Comparison of ENCODE assay signal across 1 cellular context in the genomic region with DNA sequence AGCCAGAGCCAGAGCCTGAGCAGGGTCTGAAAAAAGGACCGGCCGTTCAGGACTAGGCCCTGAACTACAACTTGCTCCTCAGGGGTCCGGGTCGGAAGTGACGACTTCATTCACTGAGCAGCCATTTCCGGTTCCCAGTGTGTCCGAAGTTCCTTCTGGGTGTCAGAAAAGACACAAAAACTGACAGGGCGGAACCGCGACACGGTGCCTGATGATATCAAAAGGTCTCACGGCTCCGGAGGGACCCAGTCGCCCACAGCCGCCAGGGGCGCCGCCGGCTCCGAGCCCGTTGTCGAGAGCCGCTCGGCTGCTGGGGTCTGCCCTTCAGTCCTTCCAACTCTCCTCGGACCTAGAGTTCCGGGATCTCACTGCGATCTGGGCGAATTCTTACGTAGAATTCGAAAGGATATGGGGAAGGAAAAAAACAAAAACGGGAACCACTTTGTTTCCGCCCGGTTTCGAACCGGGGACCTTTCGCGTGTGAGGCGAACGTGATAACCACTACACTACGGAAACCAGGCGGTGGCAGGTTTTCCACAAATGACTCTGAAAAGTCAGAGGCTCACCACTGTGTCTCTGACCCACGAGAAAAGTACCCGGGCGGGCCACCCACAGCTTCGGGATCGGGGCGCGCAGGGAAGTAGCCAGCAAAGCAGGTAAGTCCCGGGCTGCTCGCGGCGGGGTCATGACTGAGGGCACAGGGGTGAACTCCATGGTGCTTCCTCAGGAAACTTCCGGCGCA.
TF ChIP-seq lines count a peak whose summit lies in the region.

No MANE protein-coding gene starts in this region.

TF ChIP-seq in K562, 482 proteins besides CTCF, POLR2A, EP300 and RAD21 (continued from another document):
- TF ChIP-seq SRF (CRISPR knock-in tag; IDR thresholded peaks at IDR 0.05) (peak in 1 of 2 experiments; percentile 25; a peak in 2 of 4 replicates), MXI1 (IDR thresholded peaks at IDR 0.05; ENCODE audit: low read depth, low read length) (no peak), ZKSCAN3 (CRISPR knock-in tag; IDR thresholded peaks at IDR 0.05) (no peak), THRAP3 (IDR thresholded peaks at IDR 0.05; ENCODE audit: borderline replicate concordance) (peak; percentile 80; the same call in 1 of the 2 replicates), ESRRA (IDR thresholded peaks at IDR 0.05; ENCODE audit: borderline replicate concordance, low read depth) (peak; percentile 76), ZFX (CRISPR knock-in tag; IDR thresholded peaks at IDR 0.05) (peak; percentile 99), NFATC3 (IDR thresholded peaks at IDR 0.05) (0 out of 2 replicates have a peak, but pooled peaks have one; percentile 67), SMARCA5 (IDR thresholded peaks at IDR 0.05) (peak; percentile 69; the same call in 1 of the 2 replicates), MCM5 (IDR thresholded peaks at IDR 0.05; ENCODE audit: low read depth) (no peak), CCNT2 (IDR thresholded peaks at IDR 0.05; ENCODE audit: borderline replicate concordance, extremely low read depth, insufficient read length, low read depth, low read length) (peak; percentile 83), PHTF2 (CRISPR knock-in tag; IDR thresholded peaks at IDR 0.05) (no peak), HLTF (IDR thresholded peaks at IDR 0.05) (peak; percentile 90), PHB (CRISPR knock-in tag; IDR thresholded peaks at IDR 0.05) (no peak), ZNF507 (tag; conservative IDR thresholded peaks at IDR 0.05) (no peak), ZNF408 (CRISPR knock-in tag; IDR thresholded peaks at IDR 0.05; ENCODE audit: low read depth) (no peak), HSF4 (CRISPR knock-in tag; IDR thresholded peaks at IDR 0.05; ENCODE audit: borderline replicate concordance) (no peak), RFX7 (CRISPR knock-in tag; IDR thresholded peaks at IDR 0.05) (no peak; the same call in 1 of the 2 replicates)
- TF ChIP-seq, protein P1, sequence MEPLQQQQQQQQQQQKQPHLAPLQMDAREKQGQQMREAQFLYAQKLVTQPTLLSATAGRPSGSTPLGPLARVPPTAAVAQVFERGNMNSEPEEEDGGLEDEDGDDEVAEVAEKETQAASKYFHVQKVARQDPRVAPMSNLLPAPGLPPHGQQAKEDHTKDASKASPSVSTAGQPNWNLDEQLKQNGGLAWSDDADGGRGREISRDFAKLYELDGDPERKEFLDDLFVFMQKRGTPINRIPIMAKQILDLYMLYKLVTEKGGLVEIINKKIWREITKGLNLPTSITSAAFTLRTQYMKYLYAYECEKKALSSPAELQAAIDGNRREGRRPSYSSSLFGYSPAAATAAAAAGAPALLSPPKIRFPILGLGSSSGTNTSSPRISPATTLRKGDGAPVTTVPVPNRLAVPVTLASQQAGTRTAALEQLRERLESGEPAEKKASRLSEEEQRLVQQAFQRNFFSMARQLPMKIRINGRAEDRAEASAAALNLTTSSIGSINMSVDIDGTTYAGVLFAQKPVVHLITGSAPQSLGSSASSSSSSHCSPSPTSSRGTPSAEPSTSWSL (CRISPR knock-in tag; IDR thresholded peaks at IDR 0.05; ENCODE audit: borderline replicate concordance), result no peak
